ENCODE assay signal across 8 cellular contexts in genomic region chr1:214551436-214552173, GRCh38. TPM values are rescaled to one million over a fixed set of nuclear protein-coding genes. Genes with fewer than 3 reads are reported as not detected.
DNase-seq lines count a peak whose midpoint lies in the region; ATAC-seq, FAIRE-seq and TF ChIP-seq lines count a peak whose summit lies in the region.

Gene PTPN14 (minus strand): TSS chr1:214551602. CDS start chr1:214464803, 86,799 bp downstream.

- H3K4me3 Mint-ChIP-seq in brain (peak within 1 kb of the TSS; percentile 88 to 94 (median 94)), progenitor cell of endocrine pancreas (ENCODE audit: low read depth) (peak within 1 kb of the TSS; percentile 96)

- peak within 1 kb of the TSS; percentile 54 to 97 (median 87) for H3K27ac Mint-ChIP-seq in brain
- peak within 1 kb of the TSS; percentile 100 for H3K27ac Mint-ChIP-seq in progenitor cell of endocrine pancreas

- TF ChIP-seq CTCF in D721Med (IDR thresholded peaks at IDR 0.05; ENCODE audit: insufficient read depth, missing control alignments) (peak; percentile 22), brain (conservative IDR thresholded peaks at IDR 0.05) (peak; percentile 45 to 59), progenitor cell of endocrine pancreas (IDR thresholded peaks at IDR 0.05; ENCODE audit: unreplicated experiment) (peak; percentile 50)

- H3K36me3 Mint-ChIP-seq in brain (no peaks in the 10 kb centered on the region), progenitor cell of endocrine pancreas (ENCODE audit: insufficient read depth) (no peaks in the 10 kb centered on the region)

- H3K27me3 Mint-ChIP-seq in brain (peaks cover 53% of the 10 kb centered on the region), progenitor cell of endocrine pancreas (no peaks in the 10 kb centered on the region)

- H3K4me1 Mint-ChIP-seq in brain: peaks cover 46% of the 10 kb centered on the region
- peaks cover 35% of the 10 kb centered on the region for H3K4me1 Mint-ChIP-seq in progenitor cell of endocrine pancreas (ENCODE audit: low read depth)

- DNase-seq in D721Med (ENCODE audit: insufficient read length, low spot score) (peak; percentile 37), NCI-H460 (ENCODE audit: extremely low read depth, low read depth) (peak; percentile 95), hippocampal formation (lab: John Stamatoyannopoulos, UW) (peak; percentile 42 to 55), progenitor cell of endocrine pancreas (ENCODE audit: low spot score, unreplicated experiment) (peak; percentile 85), cerebellar nuclear complex (lab: John Stamatoyannopoulos, UW) (no peak)

- H3K9me3 Mint-ChIP-seq in brain (peaks cover 0 to 4% (median 0%) of the 10 kb centered on the region in 5 experiments), progenitor cell of endocrine pancreas (ENCODE audit: low read depth) (no peaks in the 10 kb centered on the region)

- no peak for FAIRE-seq in D721Med (lab: Jason Lieb, UNC)

- ATAC-seq in GM21447 (IDR thresholded peaks at IDR 0.05; ENCODE audit: unreplicated experiment): peak; percentile 41
- ATAC-seq in GM21576 (IDR thresholded peaks at IDR 0.05; ENCODE audit: unreplicated experiment): no peak

RNA-seq across cellular contexts. Expression of gene PTPN14, which starts in this region (rescaled TPM):
- 58.3 and 59.1 TPM in 2 replicates for total RNA-seq in NCI-H460 (2014; rRNA removed; shearing (Covaris generic))
- 17.8 and 23.0 TPM in 2 replicates for polyA plus RNA-seq in NCI-H460 (2014; cell fraction: nucleus; rRNA removed)
- 2.0 TPM for polyA plus RNA-seq in brain (ENCODE audit: insufficient read depth, low read depth, low replicate concordance)
- total RNA-seq in progenitor cell of endocrine pancreas: 37.0 and 43.3 TPM in 2 replicates

Comparison
In these comparisons a context has a peak if more than half of its experiments do, and no peak if none do; other contexts are left out.
1. DNase-seq: peak in D721Med (single experiment), NCI-H460 (single experiment), hippocampal formation (2 of 2) and progenitor cell of endocrine pancreas (single experiment); none in cerebellar nuclear complex (0 of 2).
2. Peak in every context shown above with its lines, with median percentiles within 50 percentile points of each other: CTCF ChIP-seq.